18 cellular contexts compared by ENCODE assay signal in genomic region chr2:159071190-159071915, GRCh38.
DNase-seq lines count a peak whose midpoint lies in the region; ATAC-seq and TF ChIP-seq lines count a peak whose summit lies in the region.
"Had no signal": no experiment of that assay in that cellular context is flagged by ENCODE, and none has a peak within 500 bp of the region (broad histone marks: within the 10 kb centered on the region; RNA-seq: fewer than 3 reads in every experiment).

No MANE protein-coding gene starts in this region.

- peak; percentile 71 for TF ChIP-seq CTCF in HFFc6 (IDR thresholded peaks at IDR 0.05)
- peak; percentile 57 for TF ChIP-seq CTCF in type B pancreatic cell (conservative IDR thresholded peaks at IDR 0.05)
- peak in 1 of 5 experiments; percentile 12 for TF ChIP-seq CTCF in tibial nerve (IDR thresholded peaks at IDR 0.05)

- H3K4me1 Mint-ChIP-seq in HFFc6 (ENCODE audit: low read depth) (peaks cover 79% of the 10 kb centered on the region), type B pancreatic cell (ENCODE audit: unreplicated experiment) (peaks cover 20% of the 10 kb centered on the region)
- no peaks in the 10 kb centered on the region for H3K4me1 Mint-ChIP-seq in activated CD4-positive, alpha-beta T cell treated with anti-CD3 and anti-CD28 coated beads for 36 hours
- H3K4me1 Mint-ChIP-seq: activated CD4-positive, alpha-beta T cell treated with anti-CD3 and anti-CD28 coated beads, Interleukin-2, amount 10 ng/mL, durations not matched to agents 24 days and 14 days; activated naive CD8-positive, alpha-beta T cell treated with anti-CD3 and anti-CD28 coated beads, Interleukin-2, amount 10 ng/mL, durations not matched to agents 7 days and 5 days had no signal

- H3K9me3 Mint-ChIP-seq in HFFc6 (no peaks in the 10 kb centered on the region), type B pancreatic cell (no peaks in the 10 kb centered on the region)
- no peaks in the 10 kb centered on the region for H3K9me3 Mint-ChIP-seq in activated CD4-positive, alpha-beta T cell treated with anti-CD3 and anti-CD28 coated beads for 36 hours (ENCODE audit: low read depth)
- H3K9me3 Mint-ChIP-seq: activated CD4-positive, alpha-beta T cell treated with anti-CD3 and anti-CD28 coated beads, Interleukin-2, amount 10 ng/mL, durations not matched to agents 24 days and 14 days had no signal

- H3K36me3 ChIP-seq in tibial nerve = peaks cover 0 to 1% (median 0%) of the 10 kb centered on the region in 3 donors
- H3K36me3 ChIP-seq: suprapubic skin had no signal

- no peak for ATAC-seq in activated CD4-positive, alpha-beta T cell treated with anti-CD3 and anti-CD28 coated beads for 36 hours

- intact Hi-C loops in activated CD4-positive, alpha-beta T cell treated with anti-CD3 and anti-CD28 coated beads for 36 hours (cut with DNase I, micrococcal nuclease) = no loop called here

- TF ChIP-seq POLR2A in tibial nerve (IDR thresholded peaks at IDR 0.05) = no peak

- H3K9me3 ChIP-seq in tibial nerve = no peaks in the 10 kb centered on the region
- H3K9me3 ChIP-seq: suprapubic skin had no signal

- peaks cover 0 to 60% (median 11%) of the 10 kb centered on the region in 4 donors for H3K4me1 ChIP-seq in tibial nerve

- POLR2A ChIA-PET in activated CD4-positive, alpha-beta T cell treated with anti-CD3 and anti-CD28 coated beads for 36 hours (lab: Charles Lee) = no interaction called here

- H3K27ac Mint-ChIP-seq in HFFc6 (peak overlapping the region; percentile 96), type B pancreatic cell (peak overlapping the region; percentile 48)
- H3K27ac Mint-ChIP-seq in activated CD4-positive, alpha-beta T cell treated with anti-CD3 and anti-CD28 coated beads for 36 hours = no peak overlapping the region
- H3K27ac Mint-ChIP-seq: activated CD4-positive, alpha-beta T cell treated with anti-CD3 and anti-CD28 coated beads, Interleukin-2, amount 10 ng/mL, durations not matched to agents 24 days and 14 days; activated naive CD8-positive, alpha-beta T cell treated with anti-CD3 and anti-CD28 coated beads, Interleukin-2, amount 10 ng/mL, durations not matched to agents 7 days and 5 days had no signal

- H3K27ac ChIP-seq in caudate nucleus (ENCODE audit: low read depth, low read length) = peak overlapping the region; percentile 16
- H3K27ac ChIP-seq in tibial nerve = peak overlapping the region in 2 of 4 donors; percentile 23 to 44
- H3K27ac ChIP-seq: suprapubic skin had no signal

- no peak for TF ChIP-seq EP300 in tibial nerve (IDR thresholded peaks at IDR 0.05)

- no peak overlapping the region for H3K4me3 ChIP-seq in tibial nerve
- H3K4me3 ChIP-seq: suprapubic skin had no signal

- CTCF ChIA-PET in activated CD4-positive, alpha-beta T cell treated with anti-CD3 and anti-CD28 coated beads for 36 hours (lab: Charles Lee) = interaction anchor here (0.7 to 2.6 kb wide), 2 partner anchors 20 to 47 kb away, joined by 3 to 10 read pairs; no protein-coding TSS in a partner anchor

- H3K36me3 Mint-ChIP-seq in HFFc6 (ENCODE audit: low read depth) (peaks cover 15% of the 10 kb centered on the region), type B pancreatic cell (peaks cover 8% of the 10 kb centered on the region)
- H3K36me3 Mint-ChIP-seq in activated CD4-positive, alpha-beta T cell treated with anti-CD3 and anti-CD28 coated beads for 36 hours (ENCODE audit: low read depth) = no peaks in the 10 kb centered on the region
- H3K36me3 Mint-ChIP-seq: activated naive CD8-positive, alpha-beta T cell treated with anti-CD3 and anti-CD28 coated beads, Interleukin-2, amount 10 ng/mL, durations not matched to agents 7 days and 5 days had no signal

- 30 to 39% methylated on average over 2 of the region's 2 CpGs for WGBS in tibial nerve, 2 donors

- peaks cover 2% of the 10 kb centered on the region; the same call in 1 of the 2 replicates for H3K27me3 Mint-ChIP-seq in HFFc6 (ENCODE audit: insufficient read depth)
- H3K27me3 Mint-ChIP-seq in type B pancreatic cell = no peaks in the 10 kb centered on the region
- H3K27me3 Mint-ChIP-seq in activated CD4-positive, alpha-beta T cell treated with anti-CD3 and anti-CD28 coated beads for 36 hours = no peaks in the 10 kb centered on the region
- H3K27me3 Mint-ChIP-seq: activated naive CD8-positive, alpha-beta T cell treated with anti-CD3 and anti-CD28 coated beads, Interleukin-2, amount 10 ng/mL, durations not matched to agents 7 days and 5 days had no signal

- DNase-seq in HFFc6 (peak; percentile 74), caudate nucleus (lab: John Stamatoyannopoulos, UW) (no peak), medulla oblongata (ENCODE audit: extremely low spot score) (peak; percentile 64), type B pancreatic cell (ENCODE audit: extremely low spot score, unreplicated experiment) (no peak), tibial nerve (ENCODE audit: low spot score in 2 of 2) (no peak), islet precursor cell (no peak)
- DNase-seq in activated CD4-positive, alpha-beta T cell treated with anti-CD3 and anti-CD28 coated beads for 36 hours = no peak
- DNase-seq: activated CD4-positive, alpha-beta T cell treated with anti-CD3 and anti-CD28 coated beads, Interleukin-2, amount 10 ng/mL, durations not matched to agents 24 days and 14 days; activated naive CD8-positive, alpha-beta T cell treated with anti-CD3 and anti-CD28 coated beads, Interleukin-2, amount 10 ng/mL, durations not matched to agents 7 days and 5 days; activated T-cell treated with anti-CD3 and anti-CD28 coated beads, Interleukin-2, amount 50 U/mL, for 1 hour; GDM1; Kasumi-1; kidney; NCI-H1930; NCI-H526; posterior cingulate gyrus; RPMI8226 had no signal

- H3K4me3 Mint-ChIP-seq in HFFc6 = peak overlapping the region; percentile 20; the same call in 1 of the 2 replicates
- H3K4me3 Mint-ChIP-seq in type B pancreatic cell = no peak overlapping the region
- no peak overlapping the region for H3K4me3 Mint-ChIP-seq in activated CD4-positive, alpha-beta T cell treated with anti-CD3 and anti-CD28 coated beads for 36 hours
- H3K4me3 Mint-ChIP-seq: activated CD4-positive, alpha-beta T cell treated with anti-CD3 and anti-CD28 coated beads, Interleukin-2, amount 10 ng/mL, durations not matched to agents 24 days and 14 days; activated naive CD8-positive, alpha-beta T cell treated with anti-CD3 and anti-CD28 coated beads, Interleukin-2, amount 10 ng/mL, durations not matched to agents 7 days and 5 days had no signal

- no peaks in the 10 kb centered on the region for H3K27me3 ChIP-seq in tibial nerve
- H3K27me3 ChIP-seq: suprapubic skin had no signal

Comparison
In these comparisons a context has a peak if more than half of its experiments do, and no peak if none do; other contexts are left out.
1. DNase-seq: peak in HFFc6 (single experiment) and medulla oblongata (single experiment); none in caudate nucleus (0 of 61), type B pancreatic cell (single experiment), tibial nerve (0 of 2), islet precursor cell (single experiment) and activated CD4-positive, alpha-beta T cell treated with anti-CD3 and anti-CD28 coated beads for 36 hours (single experiment).